ENCODE assay signal across 2 cellular contexts in the genomic region with DNA sequence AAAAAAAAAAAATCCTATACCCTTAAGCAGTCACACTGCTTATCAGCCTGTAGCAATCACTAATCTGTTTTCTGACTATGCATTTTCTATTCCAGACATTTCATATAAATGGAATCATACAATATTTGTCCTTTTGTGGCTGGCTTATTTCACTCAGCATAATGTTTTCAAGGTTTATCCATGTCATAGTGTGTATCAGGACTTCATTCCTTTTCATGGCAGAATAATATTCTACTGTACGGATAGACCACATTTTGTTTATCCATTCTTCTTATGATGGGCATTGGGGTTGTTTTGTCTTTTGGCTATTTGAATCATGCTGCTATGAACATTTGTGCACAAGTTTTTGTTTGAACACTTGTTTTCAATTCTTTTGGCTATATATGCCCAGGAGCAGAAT.
A peak's percentile ranks its signal among the peaks of the same experiment; 100 is the strongest.
TF ChIP-seq lines count a peak whose summit lies in the region.

No MANE protein-coding gene starts in this region.

TF ChIP-seq in HCT116, 20 proteins besides CTCF, POLR2A, EP300 and RAD21 (continued from another document):
- no peak for TF ChIP-seq ZBTB33 (IDR thresholded peaks at IDR 0.05; ENCODE audit: extremely low read depth, insufficient replicate concordance, low read length)
- TF ChIP-seq EGR1 (IDR thresholded peaks at IDR 0.05; ENCODE audit: low read depth), result no peak
- no peak for TF ChIP-seq ZFX (IDR thresholded peaks at IDR 0.05)

TF ChIP-seq in HEK293, 187 proteins besides CTCF, POLR2A, EP300 and RAD21 (continued from another document):
- TF ChIP-seq, protein P1, sequence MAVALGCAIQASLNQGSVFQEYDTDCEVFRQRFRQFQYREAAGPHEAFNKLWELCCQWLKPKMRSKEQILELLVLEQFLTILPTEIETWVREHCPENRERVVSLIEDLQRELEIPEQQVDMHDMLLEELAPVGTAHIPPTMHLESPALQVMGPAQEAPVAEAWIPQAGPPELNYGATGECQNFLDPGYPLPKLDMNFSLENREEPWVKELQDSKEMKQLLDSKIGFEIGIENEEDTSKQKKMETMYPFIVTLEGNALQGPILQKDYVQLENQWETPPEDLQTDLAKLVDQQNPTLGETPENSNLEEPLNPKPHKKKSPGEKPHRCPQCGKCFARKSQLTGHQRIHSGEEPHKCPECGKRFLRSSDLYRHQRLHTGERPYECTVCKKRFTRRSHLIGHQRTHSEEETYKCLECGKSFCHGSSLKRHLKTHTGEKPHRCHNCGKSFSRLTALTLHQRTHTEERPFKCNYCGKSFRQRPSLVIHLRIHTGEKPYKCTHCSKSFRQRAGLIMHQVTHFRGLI (tag by site-specific recombination; IDR thresholded peaks at IDR 0.05), result no peak
- no peak for TF ChIP-seq ZSCAN30 (tag by site-specific recombination; IDR thresholded peaks at IDR 0.05)
- no peak for TF ChIP-seq HIC1 (tag by site-specific recombination; IDR thresholded peaks at IDR 0.05)
- TF ChIP-seq ZNF629 (tag by site-specific recombination; IDR thresholded peaks at IDR 0.05), result no peak
- no peak for TF ChIP-seq ZBTB17 (tag by site-specific recombination; IDR thresholded peaks at IDR 0.05)
- TF ChIP-seq ZNF146 (tag by site-specific recombination; IDR thresholded peaks at IDR 0.05), result peak; percentile 90
